Comparison of ENCODE assay signal across 28 cellular contexts in the genomic region with DNA sequence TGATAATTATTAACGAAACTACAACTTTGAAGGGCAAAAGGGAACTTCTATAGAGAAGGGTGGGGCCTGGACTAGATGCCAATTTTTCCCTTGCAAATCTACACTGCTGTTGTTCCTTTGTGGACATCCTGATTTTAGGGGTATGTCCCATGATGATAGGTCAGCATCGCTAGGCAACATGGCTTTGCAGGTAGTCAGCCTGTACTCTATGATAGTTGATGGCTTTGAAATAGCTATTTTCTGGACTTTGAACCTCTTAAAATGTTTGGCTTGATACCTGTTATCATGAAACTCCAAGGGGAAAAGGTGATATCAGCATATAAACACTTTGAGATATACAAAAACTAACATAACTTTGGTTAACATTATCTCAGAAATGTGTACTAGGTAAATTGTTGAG.
"Had no signal": no experiment of that assay in that cellular context is flagged by ENCODE, and none has a peak within 500 bp of the region (broad histone marks: within the 10 kb centered on the region; RNA-seq: fewer than 3 reads in every experiment).

No MANE protein-coding gene starts in this region.

- ATAC-seq: activated CD4-positive, alpha-beta T cell treated with anti-CD3 and anti-CD28 coated beads for 36 hours; activated CD8-positive, alpha-beta memory T cell treated with anti-CD3 and anti-CD28 coated beads, Interleukin-2, amount 10 ng/mL, durations not matched to agents 7 days and 5 days; activated CD8-positive, alpha-beta T cell treated with anti-CD3 and anti-CD28 coated beads, Interleukin-2, amount 10 ng/mL, durations not matched to agents 7 days and 5 days; activated naive CD8-positive, alpha-beta T cell treated with anti-CD3 and anti-CD28 coated beads, Interleukin-2, amount 50 U/mL, for 24 hours; body of pancreas; esophagus mucosa had no signal

- H3K4me3 Mint-ChIP-seq: activated CD4-positive, alpha-beta memory T cell treated with anti-CD3 and anti-CD28 coated beads for 36 hours; activated CD4-positive, alpha-beta T cell treated with anti-CD3 and anti-CD28 coated beads for 36 hours; activated CD4-positive, alpha-beta T cell treated with anti-CD3 and anti-CD28 coated beads, Interleukin-2, amount 10 ng/mL, durations not matched to agents 24 days and 14 days; activated CD8-positive, alpha-beta memory T cell treated with anti-CD3 and anti-CD28 coated beads, Interleukin-2, amount 10 ng/mL, durations not matched to agents 7 days and 5 days; activated CD8-positive, alpha-beta T cell treated with anti-CD3 and anti-CD28 coated beads, Interleukin-2, amount 10 ng/mL, durations not matched to agents 7 days and 5 days; activated naive CD4-positive, alpha-beta T cell treated with anti-CD3 and anti-CD28 coated beads for 36 hours; activated naive CD4-positive, alpha-beta T cell treated with anti-CD3 and anti-CD28 coated beads, Interleukin-2, amount 50 U/mL, for 24 hours; activated naive CD8-positive, alpha-beta T cell treated with anti-CD3 and anti-CD28 coated beads for 36 hours; activated naive CD8-positive, alpha-beta T cell treated with anti-CD3 and anti-CD28 coated beads, Interleukin-2, amount 50 U/mL, for 24 hours; activated T-helper 1 cell treated with anti-CD3 and anti-CD28 coated beads, Interleukin-12 subunit alpha, Interleukin-12 subunit beta, Interleukin-2, Interleukin-4 antibody, amounts not matched to agents 30 ng/mL and 10 ng/mL and 1 ng/mL, durations not matched to agents 14 hours and 24 hours and 36 hours had no signal

- DNase-seq: activated CD4-positive, alpha-beta memory T cell treated with anti-CD3 and anti-CD28 coated beads for 36 hours; activated CD4-positive, alpha-beta T cell treated with anti-CD3 and anti-CD28 coated beads for 36 hours; activated CD4-positive, alpha-beta T cell treated with anti-CD3 and anti-CD28 coated beads, Interleukin-2, amount 10 ng/mL, durations not matched to agents 24 days and 14 days; activated CD4-positive, CD25-positive, alpha-beta regulatory T cell; activated CD4-positive, CD25-positive, alpha-beta regulatory T cell treated with anti-CD3 and anti-CD28 coated beads, Interleukin-2, amount 50 U/mL, for 72 hours; activated CD8-positive, alpha-beta memory T cell treated with anti-CD3 and anti-CD28 coated beads, Interleukin-2, amount 10 ng/mL, durations not matched to agents 7 days and 5 days; activated CD8-positive, alpha-beta memory T cell treated with anti-CD3 and anti-CD28 coated beads, Interleukin-2, amount 50 U/mL, for 4 hours; activated CD8-positive, alpha-beta T cell treated with anti-CD3 and anti-CD28 coated beads, Interleukin-2, amount 10 ng/mL, durations not matched to agents 7 days and 5 days; activated effector memory CD4-positive, alpha-beta T cell treated with anti-CD3 and anti-CD28 coated beads, Interleukin-2, amount 50 U/mL, for 16 hours; activated naive CD4-positive, alpha-beta T cell treated with anti-CD3 and anti-CD28 coated beads for 36 hours; activated naive CD8-positive, alpha-beta T cell treated with anti-CD3 and anti-CD28 coated beads for 36 hours; activated naive CD8-positive, alpha-beta T cell treated with anti-CD3 and anti-CD28 coated beads, Interleukin-2, amount 50 U/mL, for 24 hours; activated T-cell treated with anti-CD3 and anti-CD28 coated beads, Interleukin-2, amount 50 U/mL, for 1 hour; activated T-cell treated with anti-CD3 and anti-CD28 coated beads, Interleukin-2, amount 50 U/mL, for 48 hours; adrenal gland; amygdala; aorta; body of pancreas; caudate nucleus; effector CD8-positive, alpha-beta T cell; foreskin fibroblast; head of caudate nucleus; T-helper 2 cell had no signal

- H3K4me3 ChIP-seq: adrenal gland, body of pancreas had no signal

- H3K4me1 ChIP-seq: adrenal gland had no signal

- H3K27ac Mint-ChIP-seq: activated CD4-positive, alpha-beta memory T cell treated with anti-CD3 and anti-CD28 coated beads for 36 hours; activated CD4-positive, alpha-beta T cell treated with anti-CD3 and anti-CD28 coated beads for 36 hours; activated CD4-positive, alpha-beta T cell treated with anti-CD3 and anti-CD28 coated beads, Interleukin-2, amount 10 ng/mL, durations not matched to agents 24 days and 14 days; activated CD8-positive, alpha-beta memory T cell treated with anti-CD3 and anti-CD28 coated beads, Interleukin-2, amount 10 ng/mL, durations not matched to agents 7 days and 5 days; activated CD8-positive, alpha-beta T cell treated with anti-CD3 and anti-CD28 coated beads, Interleukin-2, amount 10 ng/mL, durations not matched to agents 7 days and 5 days; activated naive CD4-positive, alpha-beta T cell treated with anti-CD3 and anti-CD28 coated beads for 36 hours; activated naive CD4-positive, alpha-beta T cell treated with anti-CD3 and anti-CD28 coated beads, Interleukin-2, amount 50 U/mL, for 24 hours; activated naive CD8-positive, alpha-beta T cell treated with anti-CD3 and anti-CD28 coated beads for 36 hours; activated naive CD8-positive, alpha-beta T cell treated with anti-CD3 and anti-CD28 coated beads, Interleukin-2, amount 50 U/mL, for 24 hours; activated T-helper 1 cell treated with anti-CD3 and anti-CD28 coated beads, Interleukin-12 subunit alpha, Interleukin-12 subunit beta, Interleukin-2, Interleukin-4 antibody, amounts not matched to agents 30 ng/mL and 10 ng/mL and 1 ng/mL, durations not matched to agents 14 hours and 24 hours and 36 hours; activated T-helper 2 cell treated with anti-CD3 and anti-CD28 coated beads, Interferon-gamma antibody, Interleukin-2, Interleukin-4, amounts not matched to agents 10 μg/mL and 5 μg/mL and 100 μg/mL, durations not matched to agents 14 hours and 24 hours and 36 hours had no signal

- H3K9me3 Mint-ChIP-seq: activated CD4-positive, alpha-beta memory T cell treated with anti-CD3 and anti-CD28 coated beads for 36 hours; activated CD4-positive, alpha-beta T cell treated with anti-CD3 and anti-CD28 coated beads, Interleukin-2, amount 10 ng/mL, durations not matched to agents 24 days and 14 days; activated naive CD4-positive, alpha-beta T cell treated with anti-CD3 and anti-CD28 coated beads for 36 hours; activated naive CD4-positive, alpha-beta T cell treated with anti-CD3 and anti-CD28 coated beads, Interleukin-2, amount 50 U/mL, for 24 hours; activated naive CD8-positive, alpha-beta T cell treated with anti-CD3 and anti-CD28 coated beads for 36 hours; activated naive CD8-positive, alpha-beta T cell treated with anti-CD3 and anti-CD28 coated beads, Interleukin-2, amount 50 U/mL, for 24 hours; activated T-helper 1 cell treated with anti-CD3 and anti-CD28 coated beads, Interleukin-12 subunit alpha, Interleukin-12 subunit beta, Interleukin-2, Interleukin-4 antibody, amounts not matched to agents 30 ng/mL and 10 ng/mL and 1 ng/mL, durations not matched to agents 14 hours and 24 hours and 36 hours; activated T-helper 2 cell treated with anti-CD3 and anti-CD28 coated beads, Interferon-gamma antibody, Interleukin-2, Interleukin-4, amounts not matched to agents 10 μg/mL and 5 μg/mL and 100 μg/mL, durations not matched to agents 14 hours and 24 hours and 36 hours had no signal

- H3K36me3 Mint-ChIP-seq: activated CD4-positive, alpha-beta memory T cell treated with anti-CD3 and anti-CD28 coated beads for 36 hours; activated CD8-positive, alpha-beta memory T cell treated with anti-CD3 and anti-CD28 coated beads, Interleukin-2, amount 10 ng/mL, durations not matched to agents 7 days and 5 days; activated naive CD4-positive, alpha-beta T cell treated with anti-CD3 and anti-CD28 coated beads, Interleukin-2, amount 50 U/mL, for 24 hours; activated naive CD8-positive, alpha-beta T cell treated with anti-CD3 and anti-CD28 coated beads for 36 hours had no signal

- H3K9me3 ChIP-seq: adrenal gland, body of pancreas had no signal

- H3K27me3 Mint-ChIP-seq: activated CD4-positive, alpha-beta T cell treated with anti-CD3 and anti-CD28 coated beads for 36 hours; activated CD8-positive, alpha-beta memory T cell treated with anti-CD3 and anti-CD28 coated beads, Interleukin-2, amount 10 ng/mL, durations not matched to agents 7 days and 5 days; activated naive CD8-positive, alpha-beta T cell treated with anti-CD3 and anti-CD28 coated beads, Interleukin-2, amount 50 U/mL, for 24 hours had no signal

- H3K4me1 Mint-ChIP-seq: activated CD4-positive, alpha-beta T cell treated with anti-CD3 and anti-CD28 coated beads for 36 hours; activated CD4-positive, alpha-beta T cell treated with anti-CD3 and anti-CD28 coated beads, Interleukin-2, amount 10 ng/mL, durations not matched to agents 24 days and 14 days; activated CD8-positive, alpha-beta memory T cell treated with anti-CD3 and anti-CD28 coated beads, Interleukin-2, amount 10 ng/mL, durations not matched to agents 7 days and 5 days; activated naive CD4-positive, alpha-beta T cell treated with anti-CD3 and anti-CD28 coated beads, Interleukin-2, amount 50 U/mL, for 24 hours; activated naive CD8-positive, alpha-beta T cell treated with anti-CD3 and anti-CD28 coated beads for 36 hours; activated naive CD8-positive, alpha-beta T cell treated with anti-CD3 and anti-CD28 coated beads, Interleukin-2, amount 50 U/mL, for 24 hours had no signal

- H3K27ac ChIP-seq: adrenal gland, body of pancreas, epithelial cell of prostate had no signal

- H3K36me3 ChIP-seq: adrenal gland had no signal
